ENCODE assay signal across 8 cellular contexts in genomic region chrX:130539721-130540321, GRCh38.
A peak's percentile ranks its signal among the peaks of the same experiment; 100 is the strongest.
DNase-seq lines count a peak whose midpoint lies in the region; ATAC-seq and TF ChIP-seq lines count a peak whose summit lies in the region.

No MANE protein-coding gene starts in this region.

- peaks cover 4% of the 10 kb centered on the region for H3K27me3 Mint-ChIP-seq in activated CD8-positive, alpha-beta T cell treated with anti-CD3 and anti-CD28 coated beads for 36 hours

- CTCF ChIA-PET in activated CD8-positive, alpha-beta T cell treated with anti-CD3 and anti-CD28 coated beads for 36 hours (lab: Charles Lee), result interaction anchor here (0.6 to 2.9 kb wide), 16 partner anchors 10 to 406 kb away, joined by 3 to 15 read pairs (median 3); partner anchors contain the start of gene ENOX2

- intact Hi-C loops in activated CD8-positive, alpha-beta T cell treated with anti-CD3 and anti-CD28 coated beads for 36 hours (cut with micrococcal nuclease), result loop anchor here (2.0 kb wide), 1 partner anchor 377 kb away; no protein-coding TSS in a partner anchor
- intact Hi-C loops in posterior cingulate gyrus (cut with DNase I), result loop anchor here (2.0 to 10.0 kb wide), 2 partner anchors 135 to 377 kb away; partner anchors contain the start of gene RBMX2

- no peaks in the 10 kb centered on the region for H3K4me1 Mint-ChIP-seq in activated CD8-positive, alpha-beta T cell treated with anti-CD3 and anti-CD28 coated beads for 36 hours (ENCODE audit: low read depth)

- H3K27ac Mint-ChIP-seq in activated CD8-positive, alpha-beta T cell treated with anti-CD3 and anti-CD28 coated beads for 36 hours, result no peak overlapping the region

- peak; percentile 56 for TF ChIP-seq CTCF in activated CD8-positive, alpha-beta T cell treated with anti-CD3 and anti-CD28 coated beads for 36 hours (IDR thresholded peaks at IDR 0.05)
- peak; percentile 60 for TF ChIP-seq CTCF in foreskin fibroblast (IDR thresholded peaks at IDR 0.05; ENCODE audit: low read depth, low read length)

- DNase-seq in DMS153 treated with DMSO at 0.1 percent for 48 hours (lab: John Stamatoyannopoulos, UW; ENCODE audit: unreplicated experiment) (peak; percentile 45), DMS153 (lab: John Stamatoyannopoulos, UW) (no peak), HCEC 1CT (peak; percentile 50), NCI-H2196 treated with DMSO at 0.1 percent for 48 hours (lab: John Stamatoyannopoulos, UW; ENCODE audit: unreplicated experiment) (peak; percentile 0), foreskin fibroblast (peak; percentile 34 to 72), posterior cingulate gyrus (peak in 6 of 10 donors; percentile 19 to 60 (median 43))
- DNase-seq in activated CD8-positive, alpha-beta T cell treated with anti-CD3 and anti-CD28 coated beads for 36 hours, result peak; percentile 56

- H3K9me3 Mint-ChIP-seq in activated CD8-positive, alpha-beta T cell treated with anti-CD3 and anti-CD28 coated beads for 36 hours, result no peaks in the 10 kb centered on the region

- no peak overlapping the region for H3K4me3 ChIP-seq in foreskin fibroblast (ENCODE audit: low read depth in 1 of 2, low read length in 2 of 2)

- no peak overlapping the region for H3K4me3 Mint-ChIP-seq in activated CD8-positive, alpha-beta T cell treated with anti-CD3 and anti-CD28 coated beads for 36 hours

- no peak for ATAC-seq in activated CD8-positive, alpha-beta T cell treated with anti-CD3 and anti-CD28 coated beads for 36 hours
- no peak for ATAC-seq in GM21737 (IDR thresholded peaks at IDR 0.05; ENCODE audit: unreplicated experiment)

- POLR2A ChIA-PET in activated CD8-positive, alpha-beta T cell treated with anti-CD3 and anti-CD28 coated beads for 36 hours (lab: Charles Lee), result no interaction called here

- no peaks in the 10 kb centered on the region for H3K36me3 Mint-ChIP-seq in activated CD8-positive, alpha-beta T cell treated with anti-CD3 and anti-CD28 coated beads for 36 hours (ENCODE audit: low read depth)
